In the genomic region with DNA sequence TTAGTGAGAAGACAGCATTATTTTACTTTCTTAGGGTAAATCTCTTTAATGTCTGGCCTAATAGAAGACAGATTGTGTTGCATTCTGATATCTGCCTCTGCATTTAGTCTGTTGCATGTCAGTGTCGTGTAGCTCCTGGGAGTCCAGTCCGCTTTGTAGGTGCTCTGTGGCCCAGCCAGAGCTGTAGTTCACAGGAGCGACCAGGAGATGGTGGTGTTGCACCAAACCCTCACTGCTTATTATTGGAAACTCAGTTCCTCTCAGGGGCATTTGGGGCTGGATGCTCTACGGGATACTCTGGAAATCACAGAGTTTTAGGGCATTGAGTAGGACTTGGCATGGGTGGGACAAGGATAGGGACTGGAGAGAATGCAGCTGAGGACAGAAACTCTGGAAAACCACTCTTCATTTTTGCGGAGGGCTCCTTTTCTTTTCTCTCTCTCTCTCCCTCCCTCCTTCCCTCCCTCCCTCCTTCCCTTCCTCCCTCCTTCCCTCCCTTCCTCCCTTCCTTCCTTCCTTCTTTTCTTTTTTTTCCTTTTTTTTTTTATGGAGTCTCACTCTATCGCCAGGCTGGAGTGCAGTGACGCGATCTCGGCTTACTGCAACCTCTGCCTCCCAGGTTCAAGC, we compare ENCODE assay signal across 8 cellular contexts. TPM values are rescaled to one million over a fixed set of nuclear protein-coding genes. Genes with fewer than 3 reads are reported as not detected.
DNase-seq lines count a peak whose midpoint lies in the region; ATAC-seq and TF ChIP-seq lines count a peak whose summit lies in the region.

No MANE protein-coding gene starts in this region.

- H3K4me1 Mint-ChIP-seq in progenitor cell of endocrine pancreas (ENCODE audit: low read depth) = peaks cover 5% of the 10 kb centered on the region

- peak; percentile 66 to 81 for ATAC-seq in activated naive CD4-positive, alpha-beta T cell treated with anti-CD3 and anti-CD28 coated beads, Interleukin-2, amount 50 U/mL, for 72 hours
- peak; percentile 65 for ATAC-seq in Right ventricle myocardium inferior
- no peak for ATAC-seq in GM18520 (IDR thresholded peaks at IDR 0.05; ENCODE audit: unreplicated experiment)
- ATAC-seq in HG03139 (IDR thresholded peaks at IDR 0.05; ENCODE audit: unreplicated experiment) = no peak

- DNase-seq in GM03348 (ENCODE audit: low spot score) (peak; percentile 85), LNCaP clone FGC (ENCODE audit: low read depth) (peak; percentile 19), SKM-1 treated with dmso at 0.1 percent for 144 hours (lab: John Stamatoyannopoulos, UW; ENCODE audit: unreplicated experiment) (peak; percentile 51), Right ventricle myocardium inferior (ENCODE audit: missing footprints) (no peak), progenitor cell of endocrine pancreas (ENCODE audit: low spot score, unreplicated experiment) (peak; percentile 73)
- peak; percentile 61 to 76 for DNase-seq in activated naive CD4-positive, alpha-beta T cell treated with anti-CD3 and anti-CD28 coated beads, Interleukin-2, amount 50 U/mL, for 72 hours (ENCODE audit: low spot score in 2 of 2)

- H3K27me3 Mint-ChIP-seq in progenitor cell of endocrine pancreas = no peaks in the 10 kb centered on the region

- TF ChIP-seq CTCF in LNCaP clone FGC (IDR thresholded peaks at IDR 0.05; ENCODE audit: control insufficient read depth, extremely low read depth, insufficient read depth) (peak; percentile 86), progenitor cell of endocrine pancreas (IDR thresholded peaks at IDR 0.05; ENCODE audit: unreplicated experiment) (peak; percentile 94)

- peaks cover 27 to 30% of the 10 kb centered on the region in 2 donors for H3K36me3 Mint-ChIP-seq in activated naive CD4-positive, alpha-beta T cell treated with anti-CD3 and anti-CD28 coated beads, Interleukin-2, amount 50 U/mL, for 72 hours
- peaks cover 7% of the 10 kb centered on the region for H3K36me3 Mint-ChIP-seq in progenitor cell of endocrine pancreas (ENCODE audit: insufficient read depth)

- intact Hi-C loops in Right ventricle myocardium inferior (cut with DNase I) = loop anchor here (10.0 kb wide), 1 partner anchor 1126 kb away; a partner anchor contains a TSS

- H3K4me3 ChIP-seq in LNCaP clone FGC (ENCODE audit: low read depth, low read length) = no peak overlapping the region

- no peaks in the 10 kb centered on the region for H3K9me3 Mint-ChIP-seq in activated naive CD4-positive, alpha-beta T cell treated with anti-CD3 and anti-CD28 coated beads, Interleukin-2, amount 50 U/mL, for 72 hours
- H3K9me3 Mint-ChIP-seq in progenitor cell of endocrine pancreas (ENCODE audit: low read depth) = no peaks in the 10 kb centered on the region

- no peak overlapping the region for H3K4me3 Mint-ChIP-seq in progenitor cell of endocrine pancreas (ENCODE audit: low read depth)

- no peak overlapping the region for H3K27ac Mint-ChIP-seq in activated naive CD4-positive, alpha-beta T cell treated with anti-CD3 and anti-CD28 coated beads, Interleukin-2, amount 50 U/mL, for 72 hours
- no peak overlapping the region for H3K27ac Mint-ChIP-seq in progenitor cell of endocrine pancreas

RNA-seq across cellular contexts. Expression of a gene that starts 21.7 kb away (rescaled TPM):
- total RNA-seq in activated naive CD4-positive, alpha-beta T cell treated with anti-CD3 and anti-CD28 coated beads, Interleukin-2, amount 50 U/mL, for 72 hours = 100 to 1,000 TPM in 1 of 2 donors, 10 to 100 TPM in 1; 11.4 to 138 TPM
- 0.38 TPM for total RNA-seq in Right ventricle myocardium inferior
- total RNA-seq in progenitor cell of endocrine pancreas = 1.3 and 1.4 TPM in 2 replicates

RNA-seq across cellular contexts. Expression of a gene that starts 57.4 kb away (rescaled TPM):
- total RNA-seq in activated naive CD4-positive, alpha-beta T cell treated with anti-CD3 and anti-CD28 coated beads, Interleukin-2, amount 50 U/mL, for 72 hours = not detected
- total RNA-seq in Right ventricle myocardium inferior (not detected), progenitor cell of endocrine pancreas (not detected in 2 replicates)

Comparison
In these comparisons a context has a peak if more than half of its experiments do, and no peak if none do; other contexts are left out.
1. ATAC-seq: peak in activated naive CD4-positive, alpha-beta T cell treated with anti-CD3 and anti-CD28 coated beads, Interleukin-2, amount 50 U/mL, for 72 hours (2 of 2) and Right ventricle myocardium inferior (single experiment); none in GM18520 (single experiment) and HG03139 (single experiment).